ENCODE assay signal across 1 cellular context in genomic region chr22:24894220-24894975, GRCh38.
A peak's percentile ranks its signal among the peaks of the same experiment; 100 is the strongest.
TF ChIP-seq lines count a peak whose summit lies in the region.

No MANE protein-coding gene starts in this region.

TF ChIP-seq in HepG2, 621 proteins besides CTCF, POLR2A, EP300 and RAD21 (continued from another document and continues in another):
- no peak for TF ChIP-seq ZNF275 (CRISPR knock-in tag; IDR thresholded peaks at IDR 0.05; ENCODE audit: borderline replicate concordance)
- no peak for TF ChIP-seq SOX6 (IDR thresholded peaks at IDR 0.05)
- peak; percentile 64 for TF ChIP-seq SOX6 (CRISPR knock-in tag; IDR thresholded peaks at IDR 0.05)
- no peak for TF ChIP-seq ZNF577 (CRISPR knock-in tag; IDR thresholded peaks at IDR 0.05; ENCODE audit: borderline replicate concordance, low read depth)
- no peak for TF ChIP-seq ZNF660 (CRISPR knock-in tag; IDR thresholded peaks at IDR 0.05; ENCODE audit: borderline replicate concordance, low read depth)
- no peak for TF ChIP-seq ZNF292 (CRISPR knock-in tag; IDR thresholded peaks at IDR 0.05; ENCODE audit: borderline replicate concordance, low read depth)
- peak; percentile 86 for TF ChIP-seq HDAC1 (CRISPR knock-in tag; IDR thresholded peaks at IDR 0.05)
- TF ChIP-seq ZNF800 (CRISPR knock-in tag; IDR thresholded peaks at IDR 0.05) = peak; percentile 84; the same call in 1 of the 2 replicates
- no peak; the same call in 1 of the 2 replicates for TF ChIP-seq ZNF891 (CRISPR knock-in tag; IDR thresholded peaks at IDR 0.05)
- no peak for TF ChIP-seq CBFB (CRISPR knock-in tag; IDR thresholded peaks at IDR 0.05)
- TF ChIP-seq SP5 (CRISPR knock-in tag; IDR thresholded peaks at IDR 0.05; ENCODE audit: borderline replicate concordance, low read depth) = no peak
- TF ChIP-seq ATAD3A (CRISPR knock-in tag; IDR thresholded peaks at IDR 0.05) = no peak
- no peak; the same call in 1 of the 2 replicates for TF ChIP-seq BCL3 (CRISPR knock-in tag; IDR thresholded peaks at IDR 0.05)
- no peak for TF ChIP-seq ZNF572 (CRISPR knock-in tag; IDR thresholded peaks at IDR 0.05)
- TF ChIP-seq CBX2 (IDR thresholded peaks at IDR 0.05; ENCODE audit: low read depth, low read length) = no peak
- TF ChIP-seq CBX2 (CRISPR knock-in tag; IDR thresholded peaks at IDR 0.05; ENCODE audit: low read depth) = no peak
- peak; percentile 84 for TF ChIP-seq ERF (CRISPR knock-in tag; IDR thresholded peaks at IDR 0.05)
- TF ChIP-seq REST (IDR thresholded peaks at IDR 0.05; ENCODE audit: borderline replicate concordance in 1 of 2, low read depth in 1 of 2, low read length in 2 of 2) = peak in 1 of 2 experiments; percentile 8; a peak in 1 of 4 replicates
- peak; percentile 55; the same call in 1 of the 2 replicates for TF ChIP-seq ZNF441 (CRISPR knock-in tag; IDR thresholded peaks at IDR 0.05; ENCODE audit: borderline replicate concordance)
- TF ChIP-seq SRF (IDR thresholded peaks at IDR 0.05; ENCODE audit: low read depth, low read length) = no peak
- TF ChIP-seq NFYC (CRISPR knock-in tag; IDR thresholded peaks at IDR 0.05) = 0 out of 2 replicates have a peak, but pooled peaks have one; percentile 20
- TF ChIP-seq KAT2B (IDR thresholded peaks at IDR 0.05; ENCODE audit: borderline replicate concordance, low read depth, low read length) = no peak
- peak; percentile 8; the same call in 1 of the 2 replicates for TF ChIP-seq RAD51 (IDR thresholded peaks at IDR 0.05; ENCODE audit: borderline replicate concordance)
- no peak for TF ChIP-seq ZBTB1 (CRISPR knock-in tag; IDR thresholded peaks at IDR 0.05; ENCODE audit: borderline replicate concordance)
- TF ChIP-seq FOXO1 (CRISPR knock-in tag; IDR thresholded peaks at IDR 0.05) = peak; percentile 75; the same call in 1 of the 2 replicates
- TF ChIP-seq FOXJ3 (CRISPR knock-in tag; IDR thresholded peaks at IDR 0.05; ENCODE audit: borderline replicate concordance) = peak; percentile 64; the same call in 1 of the 2 replicates
- TF ChIP-seq HNRNPLL (IDR thresholded peaks at IDR 0.05; ENCODE audit: low read depth, low read length, poor library complexity, severe bottlenecking) = no peak
- peak; percentile 82 for TF ChIP-seq SALL1 (CRISPR knock-in tag; IDR thresholded peaks at IDR 0.05)
- no peak for TF ChIP-seq SMARCE1 (IDR thresholded peaks at IDR 0.05; ENCODE audit: borderline replicate concordance)
- peak; percentile 68; the same call in 1 of the 2 replicates for TF ChIP-seq MIER2 (CRISPR knock-in tag; IDR thresholded peaks at IDR 0.05)
- peak; percentile 37; the same call in 1 of the 2 replicates for TF ChIP-seq ZNF12 (CRISPR knock-in tag; IDR thresholded peaks at IDR 0.05)
- no peak for TF ChIP-seq HCFC1 (IDR thresholded peaks at IDR 0.05; ENCODE audit: low read depth, low read length)
- TF ChIP-seq MAFF (IDR thresholded peaks at IDR 0.05; ENCODE audit: low read depth, low read length) = peak; percentile 67
- TF ChIP-seq TBL1XR1 (IDR thresholded peaks at IDR 0.05; ENCODE audit: borderline replicate concordance, low read length, partially characterized antibody) = no peak
- TF ChIP-seq ZNF839 (CRISPR knock-in tag; IDR thresholded peaks at IDR 0.05; ENCODE audit: borderline replicate concordance) = no peak
- no peak for TF ChIP-seq RORA (CRISPR knock-in tag; IDR thresholded peaks at IDR 0.05)
- 0 out of 2 replicates have a peak, but pooled peaks have one; percentile 2 for TF ChIP-seq KDM3A (CRISPR knock-in tag; IDR thresholded peaks at IDR 0.05; ENCODE audit: low read depth)
- no peak for TF ChIP-seq ZBTB49 (CRISPR knock-in tag; IDR thresholded peaks at IDR 0.05; ENCODE audit: borderline replicate concordance)
- TF ChIP-seq ZKSCAN8 (CRISPR knock-in tag; IDR thresholded peaks at IDR 0.05; ENCODE audit: borderline replicate concordance) = no peak; the same call in 1 of the 2 replicates
- TF ChIP-seq PHF21A (CRISPR knock-in tag; IDR thresholded peaks at IDR 0.05) = peak; percentile 93
- TF ChIP-seq ZNF503 (CRISPR knock-in tag; IDR thresholded peaks at IDR 0.05) = no peak
- 0 out of 2 replicates have a peak, but pooled peaks have one; percentile 12 for TF ChIP-seq ZMYM2 (CRISPR knock-in tag; IDR thresholded peaks at IDR 0.05)
- TF ChIP-seq AGO1 (IDR thresholded peaks at IDR 0.05; ENCODE audit: low read depth, low read length, poor library complexity, severe bottlenecking) = no peak
- no peak for TF ChIP-seq LCORL (IDR thresholded peaks at IDR 0.05)
- peak; percentile 72; the same call in 1 of the 2 replicates for TF ChIP-seq LCORL (CRISPR knock-in tag; IDR thresholded peaks at IDR 0.05)
- TF ChIP-seq MBNL3 (CRISPR knock-in tag; conservative IDR thresholded peaks at IDR 0.05) = no peak
- peak; percentile 20; the same call in 1 of the 2 replicates for TF ChIP-seq ZNF362 (CRISPR knock-in tag; IDR thresholded peaks at IDR 0.05; ENCODE audit: borderline replicate concordance)
- TF ChIP-seq YEATS2 (CRISPR knock-in tag; IDR thresholded peaks at IDR 0.05; ENCODE audit: borderline replicate concordance) = peak; percentile 69; the same call in 1 of the 2 replicates
- no peak for TF ChIP-seq SNRNP70 (IDR thresholded peaks at IDR 0.05; ENCODE audit: low read depth, low read length)
- TF ChIP-seq CAMTA2 (CRISPR knock-in tag; IDR thresholded peaks at IDR 0.05; ENCODE audit: borderline replicate concordance) = no peak
- peak; percentile 72; the same call in 1 of the 2 replicates for TF ChIP-seq XBP1 (CRISPR knock-in tag; IDR thresholded peaks at IDR 0.05)
- no peak for TF ChIP-seq RFX5 (IDR thresholded peaks at IDR 0.05; ENCODE audit: low read depth, low read length)
- TF ChIP-seq SKI (IDR thresholded peaks at IDR 0.05; ENCODE audit: partially characterized antibody) = peak; percentile 41
